Comparison of ENCODE assay signal across 28 cellular contexts in the genomic region with DNA sequence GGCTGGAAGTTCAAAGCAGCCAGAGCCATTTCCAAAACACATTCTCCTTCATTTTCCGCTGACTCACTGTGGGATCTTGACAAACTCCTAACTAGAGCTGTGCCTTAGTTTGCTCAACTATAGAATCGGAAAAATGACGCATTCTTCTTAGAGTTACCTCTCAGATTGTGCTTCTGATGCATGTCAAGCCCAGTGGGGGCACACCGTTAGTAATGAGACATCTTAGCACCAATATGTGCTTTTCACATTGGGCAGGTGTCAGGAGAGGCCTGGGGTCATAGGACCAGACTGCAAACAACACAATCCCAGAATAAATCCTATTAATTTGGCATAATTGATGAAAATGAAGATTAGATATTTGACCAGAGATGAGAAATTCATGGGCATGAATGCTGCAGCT.
"Had no signal": no experiment of that assay in that cellular context is flagged by ENCODE, and none has a peak within 500 bp of the region (broad histone marks: within the 10 kb centered on the region; RNA-seq: fewer than 3 reads in every experiment).

No MANE protein-coding gene starts in this region.

- H2AFZ ChIP-seq: hepatocyte, parathyroid adenoma had no signal

- FAIRE-seq: kidney, small intestine had no signal

- ATAC-seq: activated CD8-positive, alpha-beta memory T cell treated with anti-CD3 and anti-CD28 coated beads, Interleukin-2, amount 10 ng/mL, durations not matched to agents 7 days and 5 days; activated CD8-positive, alpha-beta T cell treated with anti-CD3 and anti-CD28 coated beads, Interleukin-2, amount 10 ng/mL, durations not matched to agents 7 days and 5 days; activated naive CD4-positive, alpha-beta T cell treated with anti-CD3 and anti-CD28 coated beads, Interleukin-2, amount 50 U/mL, for 72 hours; gastrocnemius medialis; left colon; psoas muscle; stimulated activated memory B cell treated with anti-CD40 and anti-IgM and Interleukin-4, amounts not matched to agents 10 μg/mL and 1 μg/mL and 100 μg/mL, for 72 hours had no signal

- H3K9ac ChIP-seq: parathyroid adenoma had no signal

- H3K4me2 ChIP-seq: hepatocyte had no signal

- H3K27me3 ChIP-seq: esophagus squamous epithelium, gastrocnemius medialis, hepatocyte, sigmoid colon, stomach, thyroid gland, upper lobe of left lung, vagina had no signal

- H3K4me1 ChIP-seq: esophagus squamous epithelium, gastrocnemius medialis, parathyroid adenoma, psoas muscle, sigmoid colon, stomach, thyroid gland, upper lobe of left lung, vagina had no signal

- H3K4me3 ChIP-seq: esophagus squamous epithelium, gastrocnemius medialis, hepatocyte, psoas muscle, sigmoid colon, stomach, thyroid gland, upper lobe of left lung, vagina had no signal

- H3K79me2 ChIP-seq: hepatocyte, parathyroid adenoma had no signal

- DNase-seq: activated CD8-positive, alpha-beta memory T cell treated with anti-CD3 and anti-CD28 coated beads, Interleukin-2, amount 10 ng/mL, durations not matched to agents 7 days and 5 days; activated CD8-positive, alpha-beta T cell treated with anti-CD3 and anti-CD28 coated beads, Interleukin-2, amount 10 ng/mL, durations not matched to agents 7 days and 5 days; activated naive CD4-positive, alpha-beta T cell; activated T-cell treated with anti-CD3 and anti-CD28 coated beads, Interleukin-2, amount 50 U/mL, for 48 hours; anterior cingulate cortex; endodermal cell; esophagus squamous epithelium; gastrocnemius medialis; glutamatergic neuron; kidney; left colon; naive B cell; nucleus accumbens; psoas muscle; sigmoid colon; small intestine; stimulated activated CD4-positive, alpha-beta T cell treated with anti-CD3 and anti-CD28 coated beads, Interleukin-1b, Interleukin-23, amount 100 ng/mL, for 48 hours; stimulated activated CD4-positive, alpha-beta T cell treated with anti-CD3 and anti-CD28 coated beads, Interleukin-4, amount 100 ng/mL, for 4 hours; stimulated activated CD8-positive, alpha-beta memory T cell treated with anti-CD3 and anti-CD28 coated beads, Interleukin-4, amount 100 ng/mL, for 48 hours; stomach; T-helper 2 cell; thyroid gland; upper lobe of left lung had no signal

- H3K9me3 ChIP-seq: esophagus squamous epithelium, gastrocnemius medialis, psoas muscle, sigmoid colon, thyroid gland, upper lobe of left lung, vagina had no signal

- H3K36me3 ChIP-seq: esophagus squamous epithelium, gastrocnemius medialis, sigmoid colon, stomach, thyroid gland, upper lobe of left lung, vagina had no signal

- H3K27ac ChIP-seq: esophagus squamous epithelium, gastrocnemius medialis, hepatocyte, parathyroid adenoma, psoas muscle, sigmoid colon, stomach, thyroid gland, upper lobe of left lung, vagina had no signal
